Comparison of ENCODE assay signal across 23 cellular contexts in the genomic region with DNA sequence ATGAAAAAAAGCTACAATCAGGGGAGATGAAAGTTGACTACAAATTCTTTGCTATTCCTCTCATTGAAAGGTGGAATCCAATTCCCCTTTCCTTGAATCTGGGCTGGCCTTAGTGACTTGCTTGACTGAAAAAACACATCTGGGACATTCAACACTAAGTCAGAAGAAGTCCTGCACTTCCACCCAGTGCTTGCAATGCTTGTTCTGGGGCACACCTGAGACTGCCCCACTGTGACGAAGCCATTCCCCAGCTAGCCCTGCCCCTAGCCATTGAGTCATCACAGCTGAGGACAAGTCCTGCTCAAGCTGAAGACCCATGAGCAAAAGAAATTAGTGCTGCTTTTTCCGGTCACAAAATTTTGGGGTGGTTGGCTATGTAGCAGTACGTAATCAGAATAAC. TPM values are rescaled to one million over a fixed set of nuclear protein-coding genes. Genes with fewer than 3 reads are reported as not detected.
"Had no signal": no experiment of that assay in that cellular context is flagged by ENCODE, and none has a peak within 500 bp of the region (broad histone marks: within the 10 kb centered on the region; RNA-seq: fewer than 3 reads in every experiment).

No MANE protein-coding gene starts in this region.

- H3K36me3 ChIP-seq: breast epithelium, colonic mucosa, lower lobe of right lung, prostate gland, tibial artery, uterus had no signal

- H3K36me3 Mint-ChIP-seq: activated naive CD8-positive, alpha-beta T cell treated with anti-CD3 and anti-CD28 coated beads for 36 hours; mesothelial cell of epicardium; natural killer cell had no signal

- H3K4me1 Mint-ChIP-seq: activated T-helper 17 cell treated with anti-CD3 and anti-CD28 coated beads, Interleukin-2, amount 50 U/mL, for 72 hours had no signal

- H3K9me3 Mint-ChIP-seq: activated naive CD8-positive, alpha-beta T cell treated with anti-CD3 and anti-CD28 coated beads for 36 hours; activated T-cell treated with anti-CD3 and anti-CD28 coated beads, Interleukin-2, amount 50 U/mL, for 24 hours; activated T-helper 17 cell treated with anti-CD3 and anti-CD28 coated beads, Interleukin-2, amount 50 U/mL, for 72 hours; natural killer cell; stimulated activated naive CD8-positive, alpha-beta T cell treated with anti-CD3 and anti-CD28 coated beads, Interleukin-15, amount 100 ng/mL, for 72 hours had no signal

- ATAC-seq: activated CD8-positive, alpha-beta T cell treated with anti-CD3 and anti-CD28 coated beads, Interleukin-2, amount 10 ng/mL, durations not matched to agents 7 days and 5 days; activated T-helper 17 cell treated with anti-CD3 and anti-CD28 coated beads, Interleukin-2, amount 50 U/mL, for 72 hours; lower lobe of right lung; natural killer cell; stimulated activated naive CD8-positive, alpha-beta T cell treated with anti-CD3 and anti-CD28 coated beads, Interleukin-15, amount 100 ng/mL, for 72 hours had no signal

- H3K4me3 ChIP-seq: breast epithelium, colonic mucosa, lower lobe of right lung, prostate gland, tibial artery, uterus had no signal

- H3K4me3 Mint-ChIP-seq: activated CD8-positive, alpha-beta T cell treated with anti-CD3 and anti-CD28 coated beads, Interleukin-2, amount 10 ng/mL, durations not matched to agents 7 days and 5 days; activated naive CD8-positive, alpha-beta T cell treated with anti-CD3 and anti-CD28 coated beads for 36 hours; activated T-cell treated with anti-CD3 and anti-CD28 coated beads, Interleukin-2, amount 50 U/mL, for 24 hours; activated T-helper 17 cell treated with anti-CD3 and anti-CD28 coated beads, Interleukin-2, amount 50 U/mL, for 72 hours; mesothelial cell of epicardium; natural killer cell; stimulated activated naive CD8-positive, alpha-beta T cell treated with anti-CD3 and anti-CD28 coated beads, Interleukin-15, amount 100 ng/mL, for 72 hours had no signal

- FAIRE-seq: kidney had no signal

- H3K27ac ChIP-seq: breast epithelium, colonic mucosa, lower lobe of right lung, prostate gland, tibial artery, uterus had no signal

- H3K27ac Mint-ChIP-seq: activated CD8-positive, alpha-beta T cell treated with anti-CD3 and anti-CD28 coated beads, Interleukin-2, amount 10 ng/mL, durations not matched to agents 7 days and 5 days; activated naive CD8-positive, alpha-beta T cell treated with anti-CD3 and anti-CD28 coated beads for 36 hours; activated T-cell treated with anti-CD3 and anti-CD28 coated beads, Interleukin-2, amount 50 U/mL, for 24 hours; activated T-helper 17 cell treated with anti-CD3 and anti-CD28 coated beads, Interleukin-2, amount 50 U/mL, for 72 hours; mesothelial cell of epicardium; natural killer cell; stimulated activated naive CD8-positive, alpha-beta T cell treated with anti-CD3 and anti-CD28 coated beads, Interleukin-15, amount 100 ng/mL, for 72 hours had no signal

- H3K9me3 ChIP-seq: breast epithelium, colonic mucosa, lower lobe of right lung, prostate gland, tibial artery, uterus had no signal

- H3K4me1 ChIP-seq: breast epithelium, prostate gland, uterus had no signal

- DNase-seq: activated CD4-positive, alpha-beta T cell treated with anti-CD3 and anti-CD28 coated beads for 1 hour; activated CD4-positive, alpha-beta T cell treated with anti-CD3 and anti-CD28 coated beads, Interleukin-2, amount 50 U/mL, for 1 hour; activated CD8-positive, alpha-beta memory T cell treated with anti-CD3 and anti-CD28 coated beads, Interleukin-2, amount 50 U/mL, for 4 hours; activated CD8-positive, alpha-beta T cell treated with anti-CD3 and anti-CD28 coated beads, Interleukin-2, amount 10 ng/mL, durations not matched to agents 7 days and 5 days; activated naive CD4-positive, alpha-beta T cell treated with Interleukin-2 at 50 U/mL for 16 hours; activated naive CD8-positive, alpha-beta T cell treated with anti-CD3 and anti-CD28 coated beads for 36 hours; activated T-cell treated with anti-CD3 and anti-CD28 coated beads, Interleukin-2, amount 50 U/mL, for 24 hours; colonic mucosa; foreskin melanocyte; kidney; lower lobe of right lung; natural killer cell; stimulated activated CD4-positive, alpha-beta T cell treated with anti-CD3 and anti-CD28 coated beads, Interleukin-12 subunit alpha, Interleukin-12 subunit beta, amount 100 ng/mL, for 4 hours; stimulated activated naive CD8-positive, alpha-beta T cell treated with anti-CD3 and anti-CD28 coated beads, Interleukin-15, amount 100 ng/mL, for 72 hours; T-helper 9 cell; tibial artery; uterus had no signal

RNA-seq across cellular contexts. Expression of gene GRID1, which starts 19.2 kb away (rescaled TPM):
- total RNA-seq: activated CD8-positive, alpha-beta T cell treated with anti-CD3 and anti-CD28 coated beads, Interleukin-2, amount 10 ng/mL, durations not matched to agents 7 days and 5 days; activated naive CD8-positive, alpha-beta T cell treated with anti-CD3 and anti-CD28 coated beads for 36 hours; activated T-helper 17 cell treated with anti-CD3 and anti-CD28 coated beads, Interleukin-2, amount 50 U/mL, for 72 hours; natural killer cell; osteoblast; T-helper 1 cell treated with Interleukin-12 subunit alpha and Interleukin-12 subunit beta and Interleukin-4 antibody, amounts not matched to agents 30 ng/mL and 1 ng/mL, for 36 hours had no signal
